ENCODE assay signal across 1 cellular context in the genomic region with DNA sequence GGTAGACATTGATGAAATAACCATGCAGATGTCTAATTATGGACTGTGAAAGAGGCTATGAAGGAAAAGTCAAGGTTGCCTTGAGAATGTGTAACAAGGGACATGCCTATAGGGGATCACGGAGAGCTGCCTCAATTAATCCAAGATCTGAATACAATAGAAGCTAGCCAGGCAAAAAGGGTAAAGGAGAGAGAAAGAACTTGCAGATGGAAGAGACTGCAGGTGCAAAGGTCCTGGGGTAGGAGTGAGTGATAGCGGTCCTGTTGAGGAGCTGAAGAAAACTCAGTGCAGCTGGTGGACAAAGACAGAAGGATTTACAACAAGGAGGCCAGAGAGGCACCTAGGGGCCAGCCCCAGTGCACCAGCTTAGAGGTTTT.
A peak's percentile ranks its signal among the peaks of the same experiment; 100 is the strongest.
TF ChIP-seq lines count a peak whose summit lies in the region.

No MANE protein-coding gene starts in this region.

TF ChIP-seq in HepG2, 621 proteins besides CTCF, POLR2A, EP300 and RAD21:
- no peak for TF ChIP-seq ZNF749 (CRISPR knock-in tag; IDR thresholded peaks at IDR 0.05; ENCODE audit: borderline replicate concordance)
- 0 out of 2 replicates have a peak, but pooled peaks have one; percentile 0 for TF ChIP-seq ATF1 (CRISPR knock-in tag; IDR thresholded peaks at IDR 0.05)
- no peak for TF ChIP-seq ZNF253 (CRISPR knock-in tag; IDR thresholded peaks at IDR 0.05; ENCODE audit: borderline replicate concordance)
- no peak for TF ChIP-seq ZNF292 (CRISPR knock-in tag; IDR thresholded peaks at IDR 0.05; ENCODE audit: borderline replicate concordance, low read depth)
- peak; percentile 39; the same call in 1 of the 2 replicates for TF ChIP-seq ZMYM3 (CRISPR knock-in tag; IDR thresholded peaks at IDR 0.05)
- TF ChIP-seq ZNF883 (CRISPR knock-in tag; IDR thresholded peaks at IDR 0.05; ENCODE audit: not compliant biosample characterization): no peak
- no peak for TF ChIP-seq SRY (CRISPR knock-in tag; IDR thresholded peaks at IDR 0.05)
